ENCODE assay signal across 30 cellular contexts in the genomic region with DNA sequence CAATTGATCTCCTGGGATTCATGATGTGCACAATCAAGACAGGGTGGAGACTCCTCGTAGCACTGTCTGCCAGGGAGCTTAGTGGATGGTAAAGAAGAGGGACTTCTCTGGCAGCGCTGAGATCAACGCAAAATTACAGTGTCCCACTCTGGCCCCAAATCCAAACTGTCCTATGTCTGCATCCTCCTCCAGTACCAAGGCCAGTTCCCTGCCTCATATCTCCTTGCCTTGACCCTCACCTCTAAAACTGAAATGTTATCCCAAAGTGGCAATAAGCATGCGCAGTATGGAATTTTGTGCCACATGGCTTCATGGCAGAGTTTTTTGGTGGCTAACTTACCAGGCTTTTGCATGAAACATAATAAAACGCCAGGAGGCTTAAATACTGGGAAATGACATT.
"Had no signal": no experiment of that assay in that cellular context is flagged by ENCODE, and none has a peak within 500 bp of the region (broad histone marks: within the 10 kb centered on the region; RNA-seq: fewer than 3 reads in every experiment).

No MANE protein-coding gene starts in this region.

- H3K9me3 Mint-ChIP-seq: activated CD4-positive, alpha-beta memory T cell treated with anti-CD3 and anti-CD28 coated beads, Interleukin-2, amount 10 ng/mL, durations not matched to agents 7 days and 5 days; activated naive CD4-positive, alpha-beta T cell treated with anti-CD3 and anti-CD28 coated beads, Interleukin-2, amount 50 U/mL, for 24 hours; activated naive CD8-positive, alpha-beta T cell treated with anti-CD3 and anti-CD28 coated beads, Interleukin-2, amount 10 ng/mL, durations not matched to agents 7 days and 5 days; activated T-cell treated with anti-CD3 and anti-CD28 coated beads, Interleukin-2, amount 50 U/mL, for 24 hours; activated T-helper 2 cell treated with anti-CD3 and anti-CD28 coated beads, Interferon-gamma antibody, Interleukin-2, Interleukin-4, amounts not matched to agents 10 μg/mL and 5 μg/mL and 100 μg/mL, durations not matched to agents 14 hours and 24 hours and 36 hours had no signal

- H3K27me3 ChIP-seq: adrenal gland, body of pancreas, breast epithelium had no signal

- H3K4me3 Mint-ChIP-seq: activated CD4-positive, alpha-beta memory T cell treated with anti-CD3 and anti-CD28 coated beads, Interleukin-2, amount 10 ng/mL, durations not matched to agents 7 days and 5 days; activated naive CD4-positive, alpha-beta T cell treated with anti-CD3 and anti-CD28 coated beads, Interleukin-2, amount 50 U/mL, for 24 hours; activated naive CD8-positive, alpha-beta T cell treated with anti-CD3 and anti-CD28 coated beads, Interleukin-2, amount 10 ng/mL, durations not matched to agents 7 days and 5 days; activated T-cell treated with anti-CD3 and anti-CD28 coated beads, Interleukin-2, amount 50 U/mL, for 24 hours had no signal

- H3K36me3 ChIP-seq: adrenal gland, breast epithelium, WERI-Rb-1 had no signal

- H3K4me3 ChIP-seq: adrenal gland, body of pancreas, breast epithelium, PC-9, SK-N-MC had no signal

- H3K4me1 Mint-ChIP-seq: activated naive CD4-positive, alpha-beta T cell treated with anti-CD3 and anti-CD28 coated beads, Interleukin-2, amount 50 U/mL, for 24 hours; activated naive CD8-positive, alpha-beta T cell treated with anti-CD3 and anti-CD28 coated beads, Interleukin-2, amount 10 ng/mL, durations not matched to agents 7 days and 5 days had no signal

- H3K36me3 Mint-ChIP-seq: activated naive CD4-positive, alpha-beta T cell treated with anti-CD3 and anti-CD28 coated beads, Interleukin-2, amount 50 U/mL, for 24 hours; activated naive CD8-positive, alpha-beta T cell treated with anti-CD3 and anti-CD28 coated beads, Interleukin-2, amount 10 ng/mL, durations not matched to agents 7 days and 5 days had no signal

- H3K4me1 ChIP-seq: adrenal gland, body of pancreas, breast epithelium had no signal

- H2AFZ ChIP-seq: PC-9 had no signal

- ATAC-seq: body of pancreas had no signal

- H3K27ac Mint-ChIP-seq: activated CD4-positive, alpha-beta memory T cell treated with anti-CD3 and anti-CD28 coated beads, Interleukin-2, amount 10 ng/mL, durations not matched to agents 7 days and 5 days; activated naive CD4-positive, alpha-beta T cell treated with anti-CD3 and anti-CD28 coated beads, Interleukin-2, amount 50 U/mL, for 24 hours; activated naive CD8-positive, alpha-beta T cell treated with anti-CD3 and anti-CD28 coated beads, Interleukin-2, amount 10 ng/mL, durations not matched to agents 7 days and 5 days; activated T-cell treated with anti-CD3 and anti-CD28 coated beads, Interleukin-2, amount 50 U/mL, for 24 hours; activated T-helper 2 cell treated with anti-CD3 and anti-CD28 coated beads, Interferon-gamma antibody, Interleukin-2, Interleukin-4, amounts not matched to agents 10 μg/mL and 5 μg/mL and 100 μg/mL, durations not matched to agents 14 hours and 24 hours and 36 hours had no signal

- H3K27ac ChIP-seq: adrenal gland, body of pancreas, breast epithelium, PC-9, SK-N-MC, WERI-Rb-1 had no signal

- H3K4me2 ChIP-seq: PC-9 had no signal

- DNase-seq: activated CD4-positive, alpha-beta memory T cell treated with anti-CD3 and anti-CD28 coated beads, Interleukin-2, amount 10 ng/mL, durations not matched to agents 7 days and 5 days; activated CD4-positive, alpha-beta T cell treated with anti-CD3 and anti-CD28 coated beads for 1 hour; activated CD4-positive, alpha-beta T cell treated with anti-CD3 and anti-CD28 coated beads for 48 hours; activated CD4-positive, CD25-positive, alpha-beta regulatory T cell; activated gamma-delta T cell; activated naive CD4-positive, alpha-beta T cell treated with Interleukin-2 at 50 U/mL for 16 hours; activated naive CD8-positive, alpha-beta T cell treated with anti-CD3 and anti-CD28 coated beads, Interleukin-2, amount 10 ng/mL, durations not matched to agents 7 days and 5 days; activated T-cell treated with anti-CD3 and anti-CD28 coated beads, Interleukin-2, amount 50 U/mL, for 24 hours; adrenal gland; body of pancreas; caudate nucleus; cerebellar nuclear complex; NCI-H1092 treated with DMSO at 0.1 percent for 48 hours; NCI-H146; NCI-H2029 treated with DMSO at 0.1 percent for 48 hours; NCI-H2107; NCI-H226; NCI-H446 treated with DMSO at 0.1 percent for 48 hours; NCI-H524; NCI-H82; PC-9; Right ventricle myocardium superior; T1000; WERI-Rb-1 had no signal

- FAIRE-seq: astrocyte, RCC 7860 had no signal

- H3K9me3 ChIP-seq: adrenal gland, body of pancreas, breast epithelium had no signal
